15 cellular contexts compared by ENCODE assay signal in genomic region chr3:168801792-168802191, GRCh38.
A peak's percentile ranks its signal among the peaks of the same experiment; 100 is the strongest.
DNase-seq lines count a peak whose midpoint lies in the region; ATAC-seq and TF ChIP-seq lines count a peak whose summit lies in the region.
"Had no signal": no experiment of that assay in that cellular context is flagged by ENCODE, and none has a peak within 500 bp of the region (broad histone marks: within the 10 kb centered on the region; RNA-seq: fewer than 3 reads in every experiment).

No MANE protein-coding gene starts in this region.

- H3K27me3 Mint-ChIP-seq in endodermal cell (ENCODE audit: insufficient read depth) (no peaks in the 10 kb centered on the region), neural crest cell (ENCODE audit: low read depth) (no peaks in the 10 kb centered on the region)
- no peaks in the 10 kb centered on the region for H3K27me3 Mint-ChIP-seq in activated naive CD4-positive, alpha-beta T cell treated with anti-CD3 and anti-CD28 coated beads for 36 hours (ENCODE audit: low read depth)

- H3K4me3 ChIP-seq in AG10803 (ENCODE audit: low read length) (no peak overlapping the region), endodermal cell (ENCODE audit: low read length) (no peak overlapping the region), coronary artery (no peak overlapping the region), heart left ventricle (no peak overlapping the region)

- TF ChIP-seq CTCF in AG10803 (conservative IDR thresholded peaks at IDR 0.05; ENCODE audit: low read length) (no peak), endodermal cell (conservative IDR thresholded peaks at IDR 0.05) (no peak), neural crest cell (conservative IDR thresholded peaks at IDR 0.05) (no peak), coronary artery (IDR thresholded peaks at IDR 0.05) (no peak), heart left ventricle (IDR thresholded peaks at IDR 0.05) (no peak)

- H3K36me3 ChIP-seq in endodermal cell (ENCODE audit: control insufficient read depth, insufficient read depth, low read length) (no peaks in the 10 kb centered on the region), heart left ventricle (no peaks in the 10 kb centered on the region)

- H3K36me3 Mint-ChIP-seq in endodermal cell (ENCODE audit: low read depth) (no peaks in the 10 kb centered on the region), neural crest cell (ENCODE audit: low read depth) (no peaks in the 10 kb centered on the region)
- H3K36me3 Mint-ChIP-seq in activated naive CD4-positive, alpha-beta T cell treated with anti-CD3 and anti-CD28 coated beads for 36 hours (ENCODE audit: low read depth): no peaks in the 10 kb centered on the region

- no peaks in the 10 kb centered on the region for H3K9me3 Mint-ChIP-seq in endodermal cell
- H3K9me3 Mint-ChIP-seq in neural crest cell: no peaks in the 10 kb centered on the region
- no peaks in the 10 kb centered on the region for H3K9me3 Mint-ChIP-seq in activated naive CD4-positive, alpha-beta T cell treated with anti-CD3 and anti-CD28 coated beads for 36 hours

- H3K27ac ChIP-seq in endodermal cell (ENCODE audit: low read depth, low read length) (peak overlapping the region; percentile 61), coronary artery (no peak overlapping the region), heart left ventricle (no peak overlapping the region)
- H3K27ac ChIP-seq: C4-2B, parathyroid adenoma had no signal

- CTCF ChIA-PET in activated naive CD4-positive, alpha-beta T cell treated with anti-CD3 and anti-CD28 coated beads for 36 hours (lab: Charles Lee): interaction anchor here (1.0 kb wide), 1 partner anchor 10 kb away, joined by 3 read pairs; no protein-coding TSS in a partner anchor

- H3K4me1 ChIP-seq in endodermal cell (ENCODE audit: control insufficient read depth, insufficient read depth, low read length): no peaks in the 10 kb centered on the region
- H3K4me1 ChIP-seq in heart left ventricle: no peaks in the 10 kb centered on the region
- H3K4me1 ChIP-seq: parathyroid adenoma had no signal

- 92% methylated on average over 1 of the region's 1 CpG; no CpG with 5 or more reads in 1 of the 2 experiments for WGBS in endodermal cell (ENCODE audit: insufficient coverage in 1 of 2, insufficient read length in 1 of 2), 2 experiments
- WGBS in heart left ventricle, 4 donors: 86 to 100% (median 94%) methylated on average over 1 of the region's 1 CpG

- no peak for TF ChIP-seq POLR2A in heart left ventricle (IDR thresholded peaks at IDR 0.05)

- H3K4me3 Mint-ChIP-seq in endodermal cell (no peak overlapping the region), neural crest cell (peak overlapping the region; percentile 2)
- no peak overlapping the region for H3K4me3 Mint-ChIP-seq in activated naive CD4-positive, alpha-beta T cell treated with anti-CD3 and anti-CD28 coated beads for 36 hours

- no peak for ATAC-seq in heart left ventricle

- H3K27ac Mint-ChIP-seq in endodermal cell (peak overlapping the region; percentile 35), neural crest cell (ENCODE audit: unreplicated experiment) (peak overlapping the region; percentile 81)
- H3K27ac Mint-ChIP-seq in activated naive CD4-positive, alpha-beta T cell treated with anti-CD3 and anti-CD28 coated beads for 36 hours: no peak overlapping the region

- H3K4me1 Mint-ChIP-seq in endodermal cell (peaks cover 5% of the 10 kb centered on the region), neural crest cell (peaks cover 34% of the 10 kb centered on the region)
- H3K4me1 Mint-ChIP-seq in activated naive CD4-positive, alpha-beta T cell treated with anti-CD3 and anti-CD28 coated beads for 36 hours (ENCODE audit: low read depth): no peaks in the 10 kb centered on the region

- H3K9me3 ChIP-seq in endodermal cell (ENCODE audit: control insufficient read depth, low read length) (no peaks in the 10 kb centered on the region), heart left ventricle (no peaks in the 10 kb centered on the region)
- H3K9me3 ChIP-seq: SK-N-SH had no signal

- intact Hi-C loops in heart left ventricle (cut with DNase I): no loop called here
- intact Hi-C loops in activated naive CD4-positive, alpha-beta T cell treated with anti-CD3 and anti-CD28 coated beads for 36 hours (cut with micrococcal nuclease): no loop called here

- DNase-seq in AG10803 (ENCODE audit: low read depth) (peak; percentile 85), LHCN-M2 (ENCODE audit: low read depth) (peak; percentile 51), endodermal cell (no peak), neural crest cell (ENCODE audit: low read depth, low spot score) (no peak), coronary artery (ENCODE audit: low spot score) (no peak), heart left ventricle (no peak), HT-29 (ENCODE audit: low spot score) (no peak)
- no peak for DNase-seq in activated naive CD4-positive, alpha-beta T cell treated with anti-CD3 and anti-CD28 coated beads for 36 hours
- DNase-seq: activated T-cell treated with anti-CD3 and anti-CD28 coated beads for 4 hours; Karpas-422; SK-N-SH; stimulated activated CD4-positive, alpha-beta T cell treated with anti-CD3 and anti-CD28 coated beads, Interleukin-2, amount 100 ng/mL, for 24 hours; stimulated activated naive CD4-positive, alpha-beta T cell had no signal

- no peaks in the 10 kb centered on the region for H3K27me3 ChIP-seq in endodermal cell (ENCODE audit: control insufficient read depth, insufficient read depth, low read length, poor library complexity, severe bottlenecking)
- H3K27me3 ChIP-seq in heart left ventricle: no peaks in the 10 kb centered on the region

- H3K9ac ChIP-seq in endodermal cell (ENCODE audit: extremely low read depth, low read length, poor library complexity, severe bottlenecking): no peak overlapping the region
- H3K9ac ChIP-seq: parathyroid adenoma, SK-N-SH had no signal

Comparison
In these comparisons a context has a peak if more than half of its experiments do, and no peak if none do; other contexts are left out.
1. DNase-seq: peak in AG10803 (single experiment) and LHCN-M2 (single experiment); none in endodermal cell (single experiment), neural crest cell (single experiment), coronary artery (single experiment), heart left ventricle (0 of 5), activated naive CD4-positive, alpha-beta T cell treated with anti-CD3 and anti-CD28 coated beads for 36 hours (single experiment) and HT-29 (single experiment).